ENCODE assay signal across 13 cellular contexts in genomic region chr4:26346203-26346620, GRCh38. TPM values are rescaled to one million over a fixed set of nuclear protein-coding genes. Genes with fewer than 3 reads are reported as not detected.
DNase-seq lines count a peak whose midpoint lies in the region; ATAC-seq and TF ChIP-seq lines count a peak whose summit lies in the region.
"Had no signal": no experiment of that assay in that cellular context is flagged by ENCODE, and none has a peak within 500 bp of the region (broad histone marks: within the 10 kb centered on the region; RNA-seq: fewer than 3 reads in every experiment).

No MANE protein-coding gene starts in this region.

- peak overlapping the region; percentile 52 for H3K4me3 ChIP-seq in endocrine pancreas (ENCODE audit: control insufficient read depth, insufficient read depth, low read length)
- no peak overlapping the region for H3K4me3 ChIP-seq in mucosa of descending colon
- H3K4me3 ChIP-seq: ovary had no signal

- peak; percentile 55 for DNase-seq in Ammon's horn (ENCODE audit: low spot score)
- peak; percentile 8 for DNase-seq in NCI-H82 treated with DMSO at 0.1 percent for 48 hours (lab: John Stamatoyannopoulos, UW; ENCODE audit: unreplicated experiment)
- no peak for DNase-seq in mucosa of descending colon
- DNase-seq in NCI-H1092 (lab: John Stamatoyannopoulos, UW) = no peak
- DNase-seq in foreskin melanocyte = no peak
- DNase-seq in NCI-H2081 (lab: John Stamatoyannopoulos, UW) = no peak
- DNase-seq in NCI-H510A treated with DMSO at 0.1 percent for 48 hours (lab: John Stamatoyannopoulos, UW) = no peak
- DNase-seq: activated CD4-positive, alpha-beta T cell treated with anti-CD3 and anti-CD28 coated beads, Interleukin-2, amount 50 U/mL, for 4 hours; brain microvascular endothelial cell; HCEC 1CT; ovary had no signal

- no peaks in the 10 kb centered on the region for H3K9me3 ChIP-seq in endocrine pancreas (ENCODE audit: control insufficient read depth, low read length)
- no peaks in the 10 kb centered on the region for H3K9me3 ChIP-seq in mucosa of descending colon
- H3K9me3 ChIP-seq: ovary had no signal

- ATAC-seq in mucosa of descending colon = peak; percentile 33
- ATAC-seq: Panc1 had no signal

- H3K4me1 ChIP-seq in endocrine pancreas (ENCODE audit: control insufficient read depth, insufficient read depth, low read length) (peaks cover 14% of the 10 kb centered on the region), mucosa of descending colon (ENCODE audit: low read depth) (peaks cover 14% of the 10 kb centered on the region)

- H3K36me3 ChIP-seq in endocrine pancreas (ENCODE audit: control insufficient read depth, insufficient read depth, low read length) = no peaks in the 10 kb centered on the region
- H3K36me3 ChIP-seq in mucosa of descending colon (ENCODE audit: low read depth) = no peaks in the 10 kb centered on the region
- H3K36me3 ChIP-seq: brain microvascular endothelial cell, ovary had no signal

- TF ChIP-seq CTCF in mucosa of descending colon (IDR thresholded peaks at IDR 0.05) = no peak

- no peaks in the 10 kb centered on the region for H3K27me3 ChIP-seq in endocrine pancreas (ENCODE audit: control insufficient read depth, insufficient read depth, low read length)
- H3K27me3 ChIP-seq: brain microvascular endothelial cell, ovary had no signal

- no peak overlapping the region for H3K9ac ChIP-seq in endocrine pancreas (ENCODE audit: control insufficient read depth, insufficient read depth, low read length)

- intact Hi-C loops in mucosa of descending colon (cut with DNase I, micrococcal nuclease) = no loop called here

RNA-seq across cellular contexts. Expression of gene RBPJ, which starts 25.4 kb away (rescaled TPM):
- total RNA-seq in mucosa of descending colon = 100 to 1,000 TPM in 1 of 3 donors, 10 to 100 TPM in 2; 50.4 to 133 (median 52.0) TPM

Comparison
In these comparisons a context has a peak if more than half of its experiments do, and no peak if none do; other contexts are left out.
1. DNase-seq: peak in Ammon's horn (single experiment) and NCI-H82 treated with DMSO at 0.1 percent for 48 hours (single experiment); none in mucosa of descending colon (0 of 3), NCI-H1092 (single experiment), foreskin melanocyte (single experiment), NCI-H2081 (0 of 2) and NCI-H510A treated with DMSO at 0.1 percent for 48 hours (single experiment).